9 cellular contexts compared by ENCODE assay signal in the genomic region with DNA sequence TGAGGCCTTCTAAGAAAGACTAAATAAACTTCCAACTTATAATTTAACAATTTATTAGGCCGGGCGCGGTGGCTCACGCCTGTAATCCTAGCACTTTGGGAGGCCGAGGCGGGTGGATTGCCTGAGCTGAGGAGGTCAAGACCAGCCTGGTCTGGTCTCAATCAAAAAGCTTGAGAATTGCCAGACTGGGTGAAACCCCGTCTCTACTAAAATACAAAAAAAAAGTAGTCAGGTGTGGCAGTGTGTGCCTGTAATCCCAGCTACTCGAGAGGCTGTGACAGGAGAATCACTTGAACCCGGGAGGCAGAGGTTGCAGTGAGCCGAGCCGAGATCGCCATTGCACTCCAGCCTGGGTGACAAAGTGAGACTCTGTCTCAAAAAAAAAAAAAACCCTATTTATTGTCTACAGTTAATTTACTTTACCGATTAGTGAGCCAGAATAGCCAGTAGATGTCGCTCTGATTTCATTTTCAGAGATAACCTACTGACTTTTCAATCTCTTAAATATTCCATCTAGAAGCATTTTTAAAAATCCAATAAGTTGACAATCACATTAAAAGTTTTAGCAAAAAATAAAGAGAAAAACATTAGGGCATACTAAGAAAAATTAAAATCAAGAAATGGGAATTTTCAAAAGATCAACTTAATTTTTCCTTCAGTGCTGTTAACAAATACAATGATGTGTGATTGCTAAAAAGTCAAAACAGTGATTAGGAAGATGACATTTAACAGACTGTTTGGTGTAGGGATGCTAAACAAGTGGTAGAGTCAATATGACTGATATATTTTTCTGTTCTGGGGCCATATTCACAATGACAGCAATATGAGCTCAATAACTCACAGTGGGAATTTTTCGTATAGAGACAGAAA. TPM values are rescaled to one million over a fixed set of nuclear protein-coding genes. Genes with fewer than 3 reads are reported as not detected.
DNase-seq lines count a peak whose midpoint lies in the region; ATAC-seq and TF ChIP-seq lines count a peak whose summit lies in the region.
"Had no signal": no experiment of that assay in that cellular context is flagged by ENCODE, and none has a peak within 500 bp of the region (broad histone marks: within the 10 kb centered on the region; RNA-seq: fewer than 3 reads in every experiment).

No MANE protein-coding gene starts in this region.

- no peaks in the 10 kb centered on the region for H3K9me3 Mint-ChIP-seq in WTC11

- no peaks in the 10 kb centered on the region for H3K9me2 ChIP-seq in hepatocyte (replicated peaks; ENCODE audit: insufficient read depth)

- H3K27ac ChIP-seq in 22Rv1 (no peak overlapping the region), hepatocyte (no peak overlapping the region), tibial nerve (no peak overlapping the region)
- H3K27ac ChIP-seq: epithelial cell of prostate had no signal

- H3K4me1 ChIP-seq in hepatocyte (ENCODE audit: insufficient read depth) (peaks cover 7% of the 10 kb centered on the region), tibial nerve (peaks cover 0 to 14% (median 0%) of the 10 kb centered on the region in 4 donors)

- H3K36me3 Mint-ChIP-seq in WTC11 = no peaks in the 10 kb centered on the region

- TF ChIP-seq CTCF in 22Rv1 (IDR thresholded peaks at IDR 0.05) = peak; percentile 86
- TF ChIP-seq CTCF in WTC11 (IDR thresholded peaks at IDR 0.05) = peak; percentile 40; the same call in 1 of the 2 replicates
- TF ChIP-seq CTCF in hepatocyte (IDR thresholded peaks at IDR 0.05; ENCODE audit: poor library complexity) = peak; percentile 86
- peak; percentile 49 to 67 (median 65) for TF ChIP-seq CTCF in tibial nerve (IDR thresholded peaks at IDR 0.05)

- H3K9me3 ChIP-seq in hepatocyte (ENCODE audit: low read depth) (no peaks in the 10 kb centered on the region), tibial nerve (no peaks in the 10 kb centered on the region)

- peaks cover 43% of the 10 kb centered on the region for H3K4me1 Mint-ChIP-seq in WTC11

- POLR2A ChIA-PET in WTC11 (lab: Charles Lee) = interaction anchor here (0.7 to 0.9 kb wide), 2 partner anchors 155 to 327 kb away, joined by 3 read pairs; no protein-coding TSS in a partner anchor

- peak overlapping the region; percentile 9 for H2AFZ ChIP-seq in hepatocyte

- no peak overlapping the region for H3K4me3 Mint-ChIP-seq in WTC11

- H4K20me1 ChIP-seq in hepatocyte (ENCODE audit: insufficient read depth, poor library complexity, severe bottlenecking) = no peaks in the 10 kb centered on the region

- H3K27me3 ChIP-seq in hepatocyte = no peaks in the 10 kb centered on the region
- no peaks in the 10 kb centered on the region for H3K27me3 ChIP-seq in tibial nerve

- H3K27ac Mint-ChIP-seq in WTC11 = peak overlapping the region; percentile 4; the same call in 1 of the 2 replicates

- H3K36me3 ChIP-seq in hepatocyte (replicated peaks; ENCODE audit: insufficient read depth, low read depth) (no peaks in the 10 kb centered on the region), tibial nerve (no peaks in the 10 kb centered on the region)

- ATAC-seq in WTC11 (peak; percentile 37), HG02870 (IDR thresholded peaks at IDR 0.05; ENCODE audit: unreplicated experiment) (no peak), HG02588 (IDR thresholded peaks at IDR 0.05; ENCODE audit: unreplicated experiment) (no peak)

- in situ Hi-C loops in G401 (cut with HindIII; ENCODE audit: low sequenced_read_pairs) = no loop called here

- peak overlapping the region; percentile 63 for H3K4me2 ChIP-seq in hepatocyte

- CTCF ChIA-PET in WTC11 (lab: Charles Lee) = interaction anchor here (0.7 to 7.8 kb wide), 13 partner anchors 10 to 327 kb away, joined by 3 to 179 read pairs (median 4); no protein-coding TSS in a partner anchor

- no peaks in the 10 kb centered on the region for H3K79me2 ChIP-seq in hepatocyte

- DNase-seq in G401 (ENCODE audit: low spot score) (peak; percentile 61), NCI-H1417 (lab: John Stamatoyannopoulos, UW) (peak; percentile 13 to 82 (median 49)), WTC11 (ENCODE audit: low spot score) (no peak), hepatocyte (ENCODE audit: low spot score) (peak; percentile 71), tibial nerve (ENCODE audit: low spot score in 2 of 2) (peak in 1 of 2 donors; percentile 33)

- TF ChIP-seq POLR2A in tibial nerve (IDR thresholded peaks at IDR 0.05) = no peak

- WGBS in hepatocyte (ENCODE audit: low lambda C conversion rate, missing lambda C conversion rate) = 32% methylated on average over 15 of the region's 15 CpGs
- 39 to 42% methylated on average over 15 of the region's 15 CpGs for WGBS in tibial nerve, 2 donors

- no peak overlapping the region for H3K4me3 ChIP-seq in hepatocyte
- H3K4me3 ChIP-seq in tibial nerve = no peak overlapping the region

- no peak for TF ChIP-seq EP300 in tibial nerve (IDR thresholded peaks at IDR 0.05)

- no peaks in the 10 kb centered on the region for H3K27me3 Mint-ChIP-seq in WTC11 (ENCODE audit: low read depth)

TF ChIP-seq in WTC11, 78 proteins besides CTCF, POLR2A, EP300 and RAD21 (continues in another document):
- TF ChIP-seq, protein P1, sequence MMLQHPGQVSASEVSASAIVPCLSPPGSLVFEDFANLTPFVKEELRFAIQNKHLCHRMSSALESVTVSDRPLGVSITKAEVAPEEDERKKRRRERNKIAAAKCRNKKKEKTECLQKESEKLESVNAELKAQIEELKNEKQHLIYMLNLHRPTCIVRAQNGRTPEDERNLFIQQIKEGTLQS (CRISPR knock-in tag; conservative IDR thresholded peaks at IDR 0.05) = no peak
- TF ChIP-seq, protein P2, sequence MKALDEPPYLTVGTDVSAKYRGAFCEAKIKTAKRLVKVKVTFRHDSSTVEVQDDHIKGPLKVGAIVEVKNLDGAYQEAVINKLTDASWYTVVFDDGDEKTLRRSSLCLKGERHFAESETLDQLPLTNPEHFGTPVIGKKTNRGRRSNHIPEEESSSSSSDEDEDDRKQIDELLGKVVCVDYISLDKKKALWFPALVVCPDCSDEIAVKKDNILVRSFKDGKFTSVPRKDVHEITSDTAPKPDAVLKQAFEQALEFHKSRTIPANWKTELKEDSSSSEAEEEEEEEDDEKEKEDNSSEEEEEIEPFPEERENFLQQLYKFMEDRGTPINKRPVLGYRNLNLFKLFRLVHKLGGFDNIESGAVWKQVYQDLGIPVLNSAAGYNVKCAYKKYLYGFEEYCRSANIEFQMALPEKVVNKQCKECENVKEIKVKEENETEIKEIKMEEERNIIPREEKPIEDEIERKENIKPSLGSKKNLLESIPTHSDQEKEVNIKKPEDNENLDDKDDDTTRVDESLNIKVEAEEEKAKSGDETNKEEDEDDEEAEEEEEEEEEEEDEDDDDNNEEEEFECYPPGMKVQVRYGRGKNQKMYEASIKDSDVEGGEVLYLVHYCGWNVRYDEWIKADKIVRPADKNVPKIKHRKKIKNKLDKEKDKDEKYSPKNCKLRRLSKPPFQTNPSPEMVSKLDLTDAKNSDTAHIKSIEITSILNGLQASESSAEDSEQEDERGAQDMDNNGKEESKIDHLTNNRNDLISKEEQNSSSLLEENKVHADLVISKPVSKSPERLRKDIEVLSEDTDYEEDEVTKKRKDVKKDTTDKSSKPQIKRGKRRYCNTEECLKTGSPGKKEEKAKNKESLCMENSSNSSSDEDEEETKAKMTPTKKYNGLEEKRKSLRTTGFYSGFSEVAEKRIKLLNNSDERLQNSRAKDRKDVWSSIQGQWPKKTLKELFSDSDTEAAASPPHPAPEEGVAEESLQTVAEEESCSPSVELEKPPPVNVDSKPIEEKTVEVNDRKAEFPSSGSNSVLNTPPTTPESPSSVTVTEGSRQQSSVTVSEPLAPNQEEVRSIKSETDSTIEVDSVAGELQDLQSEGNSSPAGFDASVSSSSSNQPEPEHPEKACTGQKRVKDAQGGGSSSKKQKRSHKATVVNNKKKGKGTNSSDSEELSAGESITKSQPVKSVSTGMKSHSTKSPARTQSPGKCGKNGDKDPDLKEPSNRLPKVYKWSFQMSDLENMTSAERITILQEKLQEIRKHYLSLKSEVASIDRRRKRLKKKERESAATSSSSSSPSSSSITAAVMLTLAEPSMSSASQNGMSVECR (CRISPR knock-in tag; IDR thresholded peaks at IDR 0.05; ENCODE audit: borderline replicate concordance) = no peak
- TF ChIP-seq, protein P3, sequence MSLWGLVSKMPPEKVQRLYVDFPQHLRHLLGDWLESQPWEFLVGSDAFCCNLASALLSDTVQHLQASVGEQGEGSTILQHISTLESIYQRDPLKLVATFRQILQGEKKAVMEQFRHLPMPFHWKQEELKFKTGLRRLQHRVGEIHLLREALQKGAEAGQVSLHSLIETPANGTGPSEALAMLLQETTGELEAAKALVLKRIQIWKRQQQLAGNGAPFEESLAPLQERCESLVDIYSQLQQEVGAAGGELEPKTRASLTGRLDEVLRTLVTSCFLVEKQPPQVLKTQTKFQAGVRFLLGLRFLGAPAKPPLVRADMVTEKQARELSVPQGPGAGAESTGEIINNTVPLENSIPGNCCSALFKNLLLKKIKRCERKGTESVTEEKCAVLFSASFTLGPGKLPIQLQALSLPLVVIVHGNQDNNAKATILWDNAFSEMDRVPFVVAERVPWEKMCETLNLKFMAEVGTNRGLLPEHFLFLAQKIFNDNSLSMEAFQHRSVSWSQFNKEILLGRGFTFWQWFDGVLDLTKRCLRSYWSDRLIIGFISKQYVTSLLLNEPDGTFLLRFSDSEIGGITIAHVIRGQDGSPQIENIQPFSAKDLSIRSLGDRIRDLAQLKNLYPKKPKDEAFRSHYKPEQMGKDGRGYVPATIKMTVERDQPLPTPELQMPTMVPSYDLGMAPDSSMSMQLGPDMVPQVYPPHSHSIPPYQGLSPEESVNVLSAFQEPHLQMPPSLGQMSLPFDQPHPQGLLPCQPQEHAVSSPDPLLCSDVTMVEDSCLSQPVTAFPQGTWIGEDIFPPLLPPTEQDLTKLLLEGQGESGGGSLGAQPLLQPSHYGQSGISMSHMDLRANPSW (CRISPR knock-in tag; conservative IDR thresholded peaks at IDR 0.05; ENCODE audit: low read depth) = no peak
- TF ChIP-seq, protein P4, sequence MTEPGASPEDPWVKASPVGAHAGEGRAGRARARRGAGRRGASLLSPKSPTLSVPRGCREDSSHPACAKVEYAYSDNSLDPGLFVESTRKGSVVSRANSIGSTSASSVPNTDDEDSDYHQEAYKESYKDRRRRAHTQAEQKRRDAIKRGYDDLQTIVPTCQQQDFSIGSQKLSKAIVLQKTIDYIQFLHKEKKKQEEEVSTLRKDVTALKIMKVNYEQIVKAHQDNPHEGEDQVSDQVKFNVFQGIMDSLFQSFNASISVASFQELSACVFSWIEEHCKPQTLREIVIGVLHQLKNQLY (CRISPR knock-in tag; IDR thresholded peaks at IDR 0.05) = no peak
- no peak for TF ChIP-seq ZNF317 (CRISPR knock-in tag; IDR thresholded peaks at IDR 0.05; ENCODE audit: borderline replicate concordance, low read depth)
- TF ChIP-seq SOX15 (CRISPR knock-in tag; IDR thresholded peaks at IDR 0.05) = no peak
- no peak for TF ChIP-seq PRRX2 (CRISPR knock-in tag; IDR thresholded peaks at IDR 0.05)

RNA-seq across cellular contexts. Expression of gene SHROOM3, which starts 4.3 kb away (rescaled TPM):
- total RNA-seq in G401 (2014; rRNA removed; shearing (Covaris generic)) = 58.4 and 66.0 TPM in 2 replicates
- 52.2 to 71.9 TPM (median 52.6 TPM) in 3 replicates for total RNA-seq in WTC11 (2021)
- 58.8 and 63.1 TPM in 2 replicates for total RNA-seq in hepatocyte
- polyA plus RNA-seq in hepatocyte = 35.0 and 42.6 TPM in 2 replicates
- 10 to 100 TPM; 28.0 to 49.8 (median 37.9) TPM for total RNA-seq in tibial nerve

RNA-seq across cellular contexts. Expression of gene CCDC158, which starts 9.8 kb away (rescaled TPM):
- not detected in 2 replicates for total RNA-seq in G401 (2014; rRNA removed; shearing (Covaris generic))
- total RNA-seq in WTC11 (2021) = 0.05 to 0.15 TPM (median 0.07 TPM) in 3 replicates
- not detected in 2 replicates for total RNA-seq in hepatocyte
- 0.04 TPM in 1 of 2 replicates, not detected in the other for polyA plus RNA-seq in hepatocyte
- total RNA-seq in tibial nerve = 1 to 10 TPM in 2 of 4 donors, under 1 TPM in 2; 0.39 to 8.4 (median 0.86) TPM
